ENCODE assay signal across 8 cellular contexts in genomic region chr15:78750566-78750965, GRCh38.
A peak's percentile ranks its signal among the peaks of the same experiment; 100 is the strongest.
DNase-seq lines count a peak whose midpoint lies in the region; ATAC-seq lines count a peak whose summit lies in the region.

No MANE protein-coding gene starts in this region.

- no peak for ATAC-seq in stimulated activated naive CD8-positive, alpha-beta T cell treated with anti-CD3 and anti-CD28 coated beads, Interleukin-15, amount 100 ng/mL, for 72 hours
- ATAC-seq in stimulated activated naive CD8-positive, alpha-beta T cell treated with anti-CD3 and anti-CD28 coated beads, Interleukin-15, Interleukin-2, amounts not matched to agents 100 U/mL and 50 U/mL, for 24 hours, result no peak
- ATAC-seq in activated CD8-positive, alpha-beta T cell treated with anti-CD3 and anti-CD28 coated beads, Interleukin-2, amount 10 ng/mL, durations not matched to agents 7 days and 5 days, result no peak
- ATAC-seq in GM21390 (IDR thresholded peaks at IDR 0.05; ENCODE audit: unreplicated experiment) (no peak), HG02588 (IDR thresholded peaks at IDR 0.05; ENCODE audit: unreplicated experiment) (no peak)

- no peaks in the 10 kb centered on the region for H3K36me3 Mint-ChIP-seq in activated CD8-positive, alpha-beta T cell treated with anti-CD3 and anti-CD28 coated beads, Interleukin-2, amount 10 ng/mL, durations not matched to agents 7 days and 5 days (ENCODE audit: low read depth)

- peaks cover 12% of the 10 kb centered on the region for H3K4me1 Mint-ChIP-seq in stimulated activated naive CD8-positive, alpha-beta T cell treated with anti-CD3 and anti-CD28 coated beads, Interleukin-15, amount 100 ng/mL, for 72 hours
- H3K4me1 Mint-ChIP-seq in activated CD8-positive, alpha-beta T cell treated with anti-CD3 and anti-CD28 coated beads, Interleukin-2, amount 10 ng/mL, durations not matched to agents 7 days and 5 days (ENCODE audit: low read depth), result peaks cover 4% of the 10 kb centered on the region

- peak overlapping the region; percentile 73 to 77 for H3K4me3 Mint-ChIP-seq in stimulated activated naive CD8-positive, alpha-beta T cell treated with anti-CD3 and anti-CD28 coated beads, Interleukin-15, amount 100 ng/mL, for 72 hours
- H3K4me3 Mint-ChIP-seq in activated CD8-positive, alpha-beta T cell treated with anti-CD3 and anti-CD28 coated beads, Interleukin-2, amount 10 ng/mL, durations not matched to agents 7 days and 5 days, result no peak overlapping the region

- POLR2A ChIA-PET in activated CD8-positive, alpha-beta T cell treated with anti-CD3 and anti-CD28 coated beads, Interleukin-2, amount 10 ng/mL, durations not matched to agents 7 days and 5 days (lab: Charles Lee), result interaction anchor here (0.6 kb wide), 1 partner anchor 458 kb away, joined by 3 read pairs; no protein-coding TSS in a partner anchor

- CTCF ChIA-PET in activated CD8-positive, alpha-beta T cell treated with anti-CD3 and anti-CD28 coated beads, Interleukin-2, amount 10 ng/mL, durations not matched to agents 7 days and 5 days (lab: Charles Lee), result interaction anchor here (1.0 to 2.6 kb wide), 11 partner anchors 10 to 281 kb away, joined by 3 to 14 read pairs (median 4); no protein-coding TSS in a partner anchor

- DNase-seq in stimulated activated naive CD8-positive, alpha-beta T cell treated with anti-CD3 and anti-CD28 coated beads, Interleukin-15, amount 100 ng/mL, for 72 hours, result no peak
- no peak for DNase-seq in stimulated activated naive CD8-positive, alpha-beta T cell treated with anti-CD3 and anti-CD28 coated beads, Interleukin-15, Interleukin-2, amounts not matched to agents 100 U/mL and 50 U/mL, for 24 hours
- peak; percentile 34 for DNase-seq in dermis blood vessel endothelial cell
- peak; percentile 89 for DNase-seq in myocyte (ENCODE audit: low read depth)
- DNase-seq in activated CD8-positive, alpha-beta T cell treated with anti-CD3 and anti-CD28 coated beads, Interleukin-2, amount 10 ng/mL, durations not matched to agents 7 days and 5 days, result no peak
- no peak for DNase-seq in germinal center (ENCODE audit: low spot score)

- H3K9me3 Mint-ChIP-seq in stimulated activated naive CD8-positive, alpha-beta T cell treated with anti-CD3 and anti-CD28 coated beads, Interleukin-15, amount 100 ng/mL, for 72 hours, result no peaks in the 10 kb centered on the region
- no peaks in the 10 kb centered on the region for H3K9me3 Mint-ChIP-seq in activated CD8-positive, alpha-beta T cell treated with anti-CD3 and anti-CD28 coated beads, Interleukin-2, amount 10 ng/mL, durations not matched to agents 7 days and 5 days (ENCODE audit: insufficient read depth)

- H3K27ac Mint-ChIP-seq in stimulated activated naive CD8-positive, alpha-beta T cell treated with anti-CD3 and anti-CD28 coated beads, Interleukin-15, amount 100 ng/mL, for 72 hours, result peak overlapping the region in 1 of 2 donors; percentile 46
- H3K27ac Mint-ChIP-seq in activated CD8-positive, alpha-beta T cell treated with anti-CD3 and anti-CD28 coated beads, Interleukin-2, amount 10 ng/mL, durations not matched to agents 7 days and 5 days, result no peak overlapping the region

- H3K27me3 Mint-ChIP-seq in stimulated activated naive CD8-positive, alpha-beta T cell treated with anti-CD3 and anti-CD28 coated beads, Interleukin-15, amount 100 ng/mL, for 72 hours, result no peaks in the 10 kb centered on the region
- H3K27me3 Mint-ChIP-seq in activated CD8-positive, alpha-beta T cell treated with anti-CD3 and anti-CD28 coated beads, Interleukin-2, amount 10 ng/mL, durations not matched to agents 7 days and 5 days (ENCODE audit: low read depth), result no peaks in the 10 kb centered on the region

Comparison
In these comparisons a context has a peak if more than half of its experiments do, and no peak if none do; other contexts are left out.
1. DNase-seq: peak in dermis blood vessel endothelial cell (single experiment) and myocyte (single experiment); none in stimulated activated naive CD8-positive, alpha-beta T cell treated with anti-CD3 and anti-CD28 coated beads, Interleukin-15, amount 100 ng/mL, for 72 hours (0 of 2), stimulated activated naive CD8-positive, alpha-beta T cell treated with anti-CD3 and anti-CD28 coated beads, Interleukin-15, Interleukin-2, amounts not matched to agents 100 U/mL and 50 U/mL, for 24 hours (single experiment), activated CD8-positive, alpha-beta T cell treated with anti-CD3 and anti-CD28 coated beads, Interleukin-2, amount 10 ng/mL, durations not matched to agents 7 days and 5 days (single experiment) and germinal center (single experiment).